8 cellular contexts compared by ENCODE assay signal in genomic region chr11:34250732-34251639, GRCh38.
DNase-seq lines count a peak whose midpoint lies in the region; ATAC-seq and TF ChIP-seq lines count a peak whose summit lies in the region.

No MANE protein-coding gene starts in this region.

- no peak overlapping the region for H3K4me3 ChIP-seq in DND-41 (ENCODE audit: low read depth in 1 of 2, low read length in 2 of 2)
- peak overlapping the region; percentile 59 for H3K4me3 ChIP-seq in choroid plexus epithelial cell (ENCODE audit: low read depth, low read length)
- H3K4me3 ChIP-seq in mesodermal cell (ENCODE audit: extremely low read depth, insufficient read depth, low read length, poor library complexity, severe bottlenecking), result no peak overlapping the region

- no peak overlapping the region for H2AFZ ChIP-seq in DND-41 (ENCODE audit: low read depth, low read length)

- peak; percentile 63 for ATAC-seq in DND-41 (ENCODE audit: insufficient read depth, low read depth)
- peak; percentile 86 for ATAC-seq in GM21723 (IDR thresholded peaks at IDR 0.05; ENCODE audit: unreplicated experiment)
- ATAC-seq in activated CD4-positive, CD25-positive, alpha-beta regulatory T cell treated with anti-CD3 and anti-CD28 coated beads, Interleukin-2, amount 50 U/mL, for 24 hours, result peak; percentile 100

- no peaks in the 10 kb centered on the region for H3K9me3 ChIP-seq in DND-41 (ENCODE audit: insufficient read depth, low read length, severe bottlenecking)
- no peaks in the 10 kb centered on the region for H3K9me3 ChIP-seq in KOPT-K1 (ENCODE audit: insufficient read depth, low read length, poor library complexity, severe bottlenecking)
- H3K9me3 ChIP-seq in mesodermal cell (ENCODE audit: control insufficient read depth, low read length), result no peaks in the 10 kb centered on the region

- peak overlapping the region; percentile 21; the same call in 1 of the 2 replicates for H3K4me2 ChIP-seq in DND-41 (ENCODE audit: insufficient read depth, low read length)

- H3K4me1 ChIP-seq in DND-41 (ENCODE audit: insufficient read depth, low read length), result peaks cover 12% of the 10 kb centered on the region
- peaks cover 28% of the 10 kb centered on the region for H3K4me1 ChIP-seq in mesodermal cell (ENCODE audit: control insufficient read depth, insufficient read depth, low read length, poor library complexity, severe bottlenecking)

- 45 to 53% methylated on average over 8 of the region's 11 CpGs for WGBS in mesodermal cell (ENCODE audit: insufficient coverage in 2 of 2), 2 experiments

- peaks cover 56% of the 10 kb centered on the region for H3K27me3 ChIP-seq in DND-41 (ENCODE audit: insufficient read depth, low read length, poor library complexity)

- H3K27ac ChIP-seq in DND-41 (ENCODE audit: low read length) (no peak overlapping the region), KOPT-K1 (ENCODE audit: low read depth, low read length, poor library complexity, severe bottlenecking) (peak overlapping the region; percentile 11), mesodermal cell (ENCODE audit: low read depth, low read length, severe bottlenecking) (peak overlapping the region; percentile 81)

- no peaks in the 10 kb centered on the region for H3K36me3 ChIP-seq in DND-41 (ENCODE audit: insufficient read depth, low read length)
- no peaks in the 10 kb centered on the region for H3K36me3 ChIP-seq in KOPT-K1 (ENCODE audit: insufficient read depth, low read length)
- no peaks in the 10 kb centered on the region for H3K36me3 ChIP-seq in mesodermal cell (ENCODE audit: control insufficient read depth, insufficient read depth, low read length)

- no peak overlapping the region for H3K9ac ChIP-seq in DND-41 (ENCODE audit: low read depth, low read length)

- H3K79me2 ChIP-seq in DND-41 (ENCODE audit: insufficient read depth, low read length), result no peaks in the 10 kb centered on the region

- TF ChIP-seq CTCF in DND-41 (IDR thresholded peaks at IDR 0.05; ENCODE audit: borderline replicate concordance, extremely low read depth, low read length, poor library complexity, severe bottlenecking) (no peak), choroid plexus epithelial cell (conservative IDR thresholded peaks at IDR 0.05; ENCODE audit: low read depth, low read length) (no peak)

- peaks cover 17% of the 10 kb centered on the region for H4K20me1 ChIP-seq in DND-41 (ENCODE audit: insufficient read depth, low read length)

- DNase-seq in DND-41, result peak; percentile 37
- peak; percentile 28 for DNase-seq in choroid plexus epithelial cell (ENCODE audit: low read depth)
- peak; percentile 39 to 54 for DNase-seq in stimulated activated CD8-positive, alpha-beta memory T cell treated with anti-CD3 and anti-CD28 coated beads, Interleukin-4, amount 100 ng/mL, for 1 hour (ENCODE audit: low read depth in 2 of 2, low spot score in 1 of 2)
- DNase-seq in NCI-H524 treated with DMSO at 0.1 percent for 48 hours (lab: John Stamatoyannopoulos, UW), result no peak
